In genomic region chr16:82660078-82660645, GRCh38 we compare ENCODE assay signal across 11 cellular contexts. TPM values are rescaled to one million over a fixed set of nuclear protein-coding genes. Genes with fewer than 3 reads are reported as not detected.
DNase-seq lines count a peak whose midpoint lies in the region; ATAC-seq and TF ChIP-seq lines count a peak whose summit lies in the region.
"Had no signal": no experiment of that assay in that cellular context is flagged by ENCODE, and none has a peak within 500 bp of the region (broad histone marks: within the 10 kb centered on the region; RNA-seq: fewer than 3 reads in every experiment).

No MANE protein-coding gene starts in this region.

- no peaks in the 10 kb centered on the region for H4K20me1 ChIP-seq in IMR-90 (ENCODE audit: insufficient read depth, low read length)

- H3K4ac ChIP-seq in IMR-90 (ENCODE audit: low read depth, low read length), result peak overlapping the region; percentile 64; the same call in 1 of the 2 replicates

- peak overlapping the region; percentile 41; the same call in 1 of the 2 replicates for H3K4me2 ChIP-seq in IMR-90 (ENCODE audit: low read depth, low read length)

- H3K9me3 Mint-ChIP-seq in activated T-helper 1 cell treated with anti-CD3 and anti-CD28 coated beads, Interleukin-12 subunit alpha, Interleukin-12 subunit beta, Interleukin-2, Interleukin-4 antibody, amounts not matched to agents 30 ng/mL and 10 ng/mL and 1 ng/mL, durations not matched to agents 14 hours and 24 hours and 36 hours, result peaks cover 8% of the 10 kb centered on the region

- POLR2A ChIA-PET in IMR-90 (lab: Charles Lee; ENCODE audit: unreplicated experiment), result no interaction called here

- peak overlapping the region; percentile 35; the same call in 1 of the 2 replicates for H2BK120ac ChIP-seq in IMR-90 (ENCODE audit: low read depth, low read length)

- no peak overlapping the region for H2BK5ac ChIP-seq in IMR-90 (ENCODE audit: low read depth, low read length, poor library complexity, severe bottlenecking)

- H3K9me1 ChIP-seq in IMR-90 (ENCODE audit: insufficient read depth, low read length), result peaks cover 11% of the 10 kb centered on the region

- H3K9ac ChIP-seq in IMR-90 (ENCODE audit: low read depth, low read length), result no peak overlapping the region

- ATAC-seq in IMR-90 (ENCODE audit: low read depth), result peak; percentile 21; the same call in 1 of the 2 replicates
- ATAC-seq in foreskin keratinocyte, result peak; percentile 95
- ATAC-seq: lower lobe of right lung had no signal

- H2AK5ac ChIP-seq in IMR-90 (ENCODE audit: low read depth, low read length), result no peak overlapping the region; the same call in 1 of the 2 replicates

- no TSS peak for BruUV-seq in IMR-90 (replicated peaks; lab: Mats Ljungman, UMichigan)

- in situ Hi-C loops in IMR-90 (cut with MboI; ENCODE audit: low sequenced_read_pairs), result no loop called here

- DNase-seq in A172 (ENCODE audit: low spot score) (peak; percentile 73), IMR-90 (peak; percentile 63), foreskin keratinocyte (peak; percentile 76 to 84), NCI-H748 treated with DMSO at 0.1 percent for 48 hours (lab: John Stamatoyannopoulos, UW) (no peak), HUDEP-2 (lab: John Stamatoyannopoulos, UW; ENCODE audit: unreplicated experiment in 76 of 76) (no peak), RKO (ENCODE audit: low spot score) (no peak), epidermal melanocyte (ENCODE audit: insufficient read length, low spot score) (no peak)
- DNase-seq in activated T-helper 1 cell treated with anti-CD3 and anti-CD28 coated beads, Interleukin-12 subunit alpha, Interleukin-12 subunit beta, Interleukin-2, Interleukin-4 antibody, amounts not matched to agents 30 ng/mL and 10 ng/mL and 1 ng/mL, durations not matched to agents 14 hours and 24 hours and 36 hours (ENCODE audit: low spot score), result no peak
- DNase-seq: lower lobe of right lung, NCI-H524 treated with DMSO at 0.1 percent for 48 hours had no signal

- no peaks in the 10 kb centered on the region for H3K27me3 ChIP-seq in IMR-90 (ENCODE audit: control insufficient read depth, insufficient read depth, low read length)
- H3K27me3 ChIP-seq in foreskin keratinocyte, result no peaks in the 10 kb centered on the region

- H3K36me3 ChIP-seq in IMR-90 (ENCODE audit: control insufficient read depth, insufficient read depth, low read length), result no peaks in the 10 kb centered on the region
- H3K36me3 ChIP-seq: lower lobe of right lung had no signal

- TF ChIP-seq POLR2A in IMR-90 (IDR thresholded peaks at IDR 0.05; ENCODE audit: low read depth, low read length), result no peak

- no peak overlapping the region for H4K5ac ChIP-seq in IMR-90 (ENCODE audit: low read depth, low read length)

- H3K4me3 ChIP-seq in IMR-90 (ENCODE audit: insufficient read depth, low read depth, low read length), result no peak overlapping the region
- H3K4me3 ChIP-seq: lower lobe of right lung had no signal

- no peak overlapping the region for H3K18ac ChIP-seq in IMR-90 (ENCODE audit: low read depth, low read length)

- H3K27ac Mint-ChIP-seq in activated T-helper 1 cell treated with anti-CD3 and anti-CD28 coated beads, Interleukin-12 subunit alpha, Interleukin-12 subunit beta, Interleukin-2, Interleukin-4 antibody, amounts not matched to agents 30 ng/mL and 10 ng/mL and 1 ng/mL, durations not matched to agents 14 hours and 24 hours and 36 hours, result no peak overlapping the region

- dilution Hi-C loops in IMR-90 (cut with HindIII; ENCODE audit: low sequenced_read_pairs, unreplicated experiment), result no loop called here

- H4K8ac ChIP-seq in IMR-90 (ENCODE audit: low read depth in 2 of 2, low read length in 2 of 2), result peak overlapping the region in 1 of 2 experiments; percentile 61; a peak in 2 of 4 replicates

- H3K9me3 ChIP-seq in IMR-90 (ENCODE audit: control insufficient read depth, insufficient read depth, low read length), result no peaks in the 10 kb centered on the region
- H3K9me3 ChIP-seq: lower lobe of right lung had no signal

- TF ChIP-seq RAD21 in IMR-90 (IDR thresholded peaks at IDR 0.05; ENCODE audit: low read length), result no peak

- peak overlapping the region; percentile 32; the same call in 1 of the 2 replicates for H3K14ac ChIP-seq in IMR-90 (replicated peaks; ENCODE audit: low read depth, low read length)

- no peak overlapping the region for H3K27ac ChIP-seq in IMR-90 (ENCODE audit: insufficient read depth, low read length)
- H3K27ac ChIP-seq in foreskin keratinocyte, result no peak overlapping the region
- H3K27ac ChIP-seq: C4-2B, lower lobe of right lung had no signal

- H2AFZ ChIP-seq in IMR-90 (replicated peaks; ENCODE audit: low read length, poor library complexity), result peak overlapping the region; percentile 41

- TF ChIP-seq CTCF in IMR-90 (conservative IDR thresholded peaks at IDR 0.05; ENCODE audit: low read depth, low read length), result no peak
- no peak for TF ChIP-seq CTCF in foreskin keratinocyte (conservative IDR thresholded peaks at IDR 0.05)

- H2BK15ac ChIP-seq in IMR-90 (ENCODE audit: low read depth, low read length), result 0 out of 3 replicates have a peak overlapping the region, but pooled peaks have one; percentile 39

- H4K91ac ChIP-seq in IMR-90 (ENCODE audit: insufficient read depth, low read depth, low read length), result no peak overlapping the region; the same call in 1 of the 2 replicates

- intact Hi-C loops in IMR-90 (cut with micrococcal nuclease), result loop anchor here (2.0 kb wide), 1 partner anchor 33 kb away; no protein-coding TSS in a partner anchor
- intact Hi-C loops in activated T-helper 1 cell treated with anti-CD3 and anti-CD28 coated beads, Interleukin-12 subunit alpha, Interleukin-12 subunit beta, Interleukin-2, Interleukin-4 antibody, amounts not matched to agents 30 ng/mL and 10 ng/mL and 1 ng/mL, durations not matched to agents 14 hours and 24 hours and 36 hours (cut with micrococcal nuclease), result loop anchor here (1.0 kb wide), 1 partner anchor 11 kb away; no protein-coding TSS in a partner anchor

- no peak overlapping the region; the same call in 1 of the 2 replicates for H3K23ac ChIP-seq in IMR-90 (ENCODE audit: low read depth, low read length)

- H3K4me1 ChIP-seq in IMR-90 (ENCODE audit: control insufficient read depth, insufficient read depth, low read length) (peaks cover 9% of the 10 kb centered on the region), foreskin keratinocyte (peaks cover 38% of the 10 kb centered on the region)
- H3K4me1 ChIP-seq: lower lobe of right lung had no signal

- H3K79me1 ChIP-seq in IMR-90 (ENCODE audit: low read depth in 1 of 2, low read length in 2 of 2), result peaks cover 28 to 77% of the 10 kb centered on the region in 2 experiments

- no CpG with 5 or more reads among the region's 8 CpGs for WGBS in IMR-90 (ENCODE audit: extremely low coverage in 2 of 2, insufficient read length in 1 of 2), 2 experiments

- H3K4me1 Mint-ChIP-seq in activated T-helper 1 cell treated with anti-CD3 and anti-CD28 coated beads, Interleukin-12 subunit alpha, Interleukin-12 subunit beta, Interleukin-2, Interleukin-4 antibody, amounts not matched to agents 30 ng/mL and 10 ng/mL and 1 ng/mL, durations not matched to agents 14 hours and 24 hours and 36 hours (ENCODE audit: low read depth), result peaks cover 50% of the 10 kb centered on the region

- no peak overlapping the region for H3K56ac ChIP-seq in IMR-90 (ENCODE audit: extremely low read depth, insufficient read depth, low read length)

- peak overlapping the region; percentile 42 for H3K4me3 Mint-ChIP-seq in activated T-helper 1 cell treated with anti-CD3 and anti-CD28 coated beads, Interleukin-12 subunit alpha, Interleukin-12 subunit beta, Interleukin-2, Interleukin-4 antibody, amounts not matched to agents 30 ng/mL and 10 ng/mL and 1 ng/mL, durations not matched to agents 14 hours and 24 hours and 36 hours

- H2AK9ac ChIP-seq in IMR-90 (replicated peaks; ENCODE audit: low read depth, low read length, poor library complexity), result no peak overlapping the region

- H3K27me3 Mint-ChIP-seq in activated T-helper 1 cell treated with anti-CD3 and anti-CD28 coated beads, Interleukin-12 subunit alpha, Interleukin-12 subunit beta, Interleukin-2, Interleukin-4 antibody, amounts not matched to agents 30 ng/mL and 10 ng/mL and 1 ng/mL, durations not matched to agents 14 hours and 24 hours and 36 hours (ENCODE audit: insufficient read depth), result peaks cover 7% of the 10 kb centered on the region

- H2BK20ac ChIP-seq in IMR-90 (ENCODE audit: low read depth, low read length), result no peak overlapping the region

- CTCF ChIA-PET in IMR-90 (lab: Yijun Ruan, JAX), result interaction anchor here (0.6 kb wide), 1 partner anchor 1109 kb away, joined by 3 read pairs; no protein-coding TSS in a partner anchor

- peaks cover 2% of the 10 kb centered on the region for H3K36me3 Mint-ChIP-seq in activated T-helper 1 cell treated with anti-CD3 and anti-CD28 coated beads, Interleukin-12 subunit alpha, Interleukin-12 subunit beta, Interleukin-2, Interleukin-4 antibody, amounts not matched to agents 30 ng/mL and 10 ng/mL and 1 ng/mL, durations not matched to agents 14 hours and 24 hours and 36 hours (ENCODE audit: low read depth)

TF ChIP-seq in IMR-90, 13 proteins besides CTCF, POLR2A, EP300 and RAD21 (continues in another document):
- TF ChIP-seq NFE2L2 (IDR thresholded peaks at IDR 0.05; ENCODE audit: low read depth, low read length) (no peak), RFX5 (IDR thresholded peaks at IDR 0.05; ENCODE audit: low read depth, low read length) (no peak), MAZ (IDR thresholded peaks at IDR 0.05; ENCODE audit: borderline replicate concordance, low read depth, low read length) (no peak), CEBPB (IDR thresholded peaks at IDR 0.05; ENCODE audit: low read depth, low read length) (no peak), MXI1 (IDR thresholded peaks at IDR 0.05; ENCODE audit: borderline replicate concordance, low read depth, low read length) (no peak), FOS (IDR thresholded peaks at IDR 0.05; ENCODE audit: low read depth, low read length) (no peak)

RNA-seq across cellular contexts. Expression of gene CDH13, which starts 33.4 kb away (rescaled TPM):
- total RNA-seq in A172 (2014; rRNA removed; shearing (Covaris generic)), result 99.0 and 158 TPM in 2 replicates
- total RNA-seq in IMR-90 (2012; rRNA removed) (45.8 and 74.7 TPM in 2 replicates), foreskin keratinocyte (88.5 and 93.3 TPM in 2 replicates)
- polyA plus RNA-seq in IMR-90 (2012; rRNA removed) (59.5 and 61.6 TPM in 2 replicates), foreskin keratinocyte (19.7 and 27.3 TPM in 2 replicates)
- 45.8 and 46.1 TPM in 2 replicates for polyA plus RNA-seq in IMR-90 (2012; cell fraction: cytosol; rRNA removed)
- 15.1 and 31.6 TPM in 2 replicates for polyA plus RNA-seq in IMR-90 (2012; cell fraction: nucleus; rRNA removed; ENCODE audit: low replicate concordance)
- not detected in 2 replicates for total RNA-seq in activated T-helper 1 cell treated with anti-CD3 and anti-CD28 coated beads, Interleukin-12 subunit alpha, Interleukin-12 subunit beta, Interleukin-2, Interleukin-4 antibody, amounts not matched to agents 30 ng/mL and 10 ng/mL and 1 ng/mL, durations not matched to agents 14 hours and 24 hours and 36 hours

Comparison
In these comparisons a context has a peak if more than half of its experiments do, and no peak if none do; other contexts are left out.
1. DNase-seq: peak in A172 (single experiment), IMR-90 (single experiment) and foreskin keratinocyte (2 of 2); none in activated T-helper 1 cell treated with anti-CD3 and anti-CD28 coated beads, Interleukin-12 subunit alpha, Interleukin-12 subunit beta, Interleukin-2, Interleukin-4 antibody, amounts not matched to agents 30 ng/mL and 10 ng/mL and 1 ng/mL, durations not matched to agents 14 hours and 24 hours and 36 hours (single experiment), NCI-H748 treated with DMSO at 0.1 percent for 48 hours (single experiment), HUDEP-2 (0 of 76), RKO (single experiment) and epidermal melanocyte (single experiment).
2. RNA of gene CDH13, which starts 33.4 kb away (total RNA-seq): 99.0 to 158 TPM in A172, 88.5 to 93.3 TPM in foreskin keratinocyte and 45.8 to 74.7 TPM in IMR-90; not detected in activated T-helper 1 cell treated with anti-CD3 and anti-CD28 coated beads, Interleukin-12 subunit alpha, Interleukin-12 subunit beta, Interleukin-2, Interleukin-4 antibody, amounts not matched to agents 30 ng/mL and 10 ng/mL and 1 ng/mL, durations not matched to agents 14 hours and 24 hours and 36 hours; every median in the first group is over 10 times any median in the second.